9 cellular contexts compared by ENCODE assay signal in the genomic region with DNA sequence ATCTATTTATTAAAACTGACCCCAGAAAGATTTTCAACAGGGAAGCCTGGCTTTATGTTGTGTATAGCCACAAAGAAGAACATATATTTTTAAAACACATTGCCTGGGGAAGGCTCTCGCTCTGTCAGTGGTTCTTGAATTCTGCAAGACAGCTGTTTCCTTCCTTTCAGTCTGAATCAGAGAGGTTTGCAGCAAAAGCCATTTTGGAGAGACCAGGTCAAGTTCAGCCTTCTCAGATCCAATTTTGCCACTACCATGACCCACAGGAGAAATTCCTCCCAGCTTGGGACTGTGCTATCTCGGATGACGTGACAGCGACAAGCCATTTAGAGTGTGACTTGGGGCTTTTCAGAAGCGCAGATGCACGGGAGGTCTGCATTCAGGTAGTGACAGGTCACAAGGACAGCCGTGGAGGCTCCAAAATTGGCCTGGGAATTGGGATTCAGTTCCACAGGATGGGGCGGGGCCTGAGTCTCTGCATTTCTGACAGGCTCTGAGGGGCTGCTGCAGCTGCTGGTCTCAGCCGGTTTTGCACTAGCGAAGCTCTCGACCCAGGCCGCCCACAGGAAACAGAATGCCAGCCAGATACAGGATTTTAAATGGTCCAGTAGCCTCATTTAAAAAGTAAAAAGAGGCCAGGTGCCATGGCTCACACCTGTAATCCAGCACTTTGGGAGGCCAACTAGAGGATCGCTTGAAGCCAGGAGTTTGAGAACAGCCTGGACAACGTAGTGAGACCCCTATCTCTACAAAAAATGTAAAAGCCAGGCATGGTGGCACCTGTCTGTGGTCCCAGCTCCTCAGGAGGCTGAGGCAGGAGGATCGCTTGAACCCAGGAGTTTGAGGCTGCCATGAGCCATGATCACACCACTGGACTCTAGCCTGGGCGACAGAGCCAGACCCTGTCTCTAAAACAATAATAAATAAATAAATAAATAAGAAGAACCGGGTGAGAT.
DNase-seq lines count a peak whose midpoint lies in the region; ATAC-seq, FAIRE-seq and TF ChIP-seq lines count a peak whose summit lies in the region.
"Had no signal": no experiment of that assay in that cellular context is flagged by ENCODE, and none has a peak within 500 bp of the region (broad histone marks: within the 10 kb centered on the region; RNA-seq: fewer than 3 reads in every experiment).

No MANE protein-coding gene starts in this region.

- H3K79me2 ChIP-seq in HepG2 (ENCODE audit: insufficient read depth, low read length), result no peaks in the 10 kb centered on the region

- POLR2A ChIA-PET in HepG2 (lab: Yijun Ruan, JAX), result interaction anchor here (1.0 to 3.9 kb wide), 6 partner anchors 13 to 304 kb away, joined by 3 to 100 read pairs (median 8); partner anchors contain the start of gene GSE1

- TF ChIP-seq POLR2A in Peyer's patch (IDR thresholded peaks at IDR 0.05) (no peak), HepG2 (IDR thresholded peaks at IDR 0.05; ENCODE audit: insufficient read depth in 1 of 2, low read depth in 2 of 2, low read length in 2 of 2) (no peak)

- H3K9me3 ChIP-seq in cardiac muscle cell (ENCODE audit: low read depth) (no peaks in the 10 kb centered on the region), Peyer's patch (no peaks in the 10 kb centered on the region), HepG2 (ENCODE audit: low read length) (no peaks in the 10 kb centered on the region)

- BruUV-seq in HepG2 (replicated peaks; lab: Mats Ljungman, UMichigan), result no TSS peak

- H3K4me1 ChIP-seq in cardiac muscle cell (ENCODE audit: low read depth) (peaks cover 73% of the 10 kb centered on the region), Peyer's patch (peaks cover 0 to 46% (median 27%) of the 10 kb centered on the region in 4 donors), HepG2 (ENCODE audit: insufficient read depth, low read length) (peaks cover 82% of the 10 kb centered on the region)

- CTCF ChIA-PET in HepG2 (lab: Yijun Ruan, JAX; ENCODE audit: low intra/inter-chr PET ratio, low total read pairs), result no interaction called here

- H2AFZ ChIP-seq in HepG2 (ENCODE audit: low read length), result no peak overlapping the region

- in situ Hi-C loops in HepG2 (cut with HindIII; ENCODE audit: extremely low pct_ligation_motif_present, low pct_unique_long_range_greater_than_20kb), result no loop called here

- H4K20me1 ChIP-seq in HepG2 (ENCODE audit: insufficient read depth, low read length), result peaks cover 17% of the 10 kb centered on the region; the same call in 1 of the 2 replicates

- no peak for TF ChIP-seq RAD21 in HepG2 (CRISPR knock-in tag; IDR thresholded peaks at IDR 0.05)

- TF ChIP-seq CTCF in cardiac muscle cell (IDR thresholded peaks at IDR 0.05; ENCODE audit: low read depth, low read length), result no peak
- TF ChIP-seq CTCF in Peyer's patch (IDR thresholded peaks at IDR 0.05), result no peak
- no peak for TF ChIP-seq CTCF in HepG2 (CRISPR knock-in tag; IDR thresholded peaks at IDR 0.05)

- intact Hi-C loops in Right ventricle myocardium inferior (cut with DNase I) (loop anchor here (5.0 kb wide), 1 partner anchor 303 kb away; the partner anchor contains the start of gene GSE1), HepG2 (cut with micrococcal nuclease; ENCODE audit: unreplicated experiment) (no loop called here)

- no peak overlapping the region for H3K9ac ChIP-seq in HepG2 (ENCODE audit: insufficient read depth, low read depth, low read length)

- ATAC-seq in Right ventricle myocardium inferior (no peak), HepG2 (no peak), GM21528 (IDR thresholded peaks at IDR 0.05; ENCODE audit: low FRiP score, unreplicated experiment) (no peak)

- H3K27ac ChIP-seq in cardiac muscle cell (peak overlapping the region; percentile 93), Peyer's patch (peak overlapping the region in 3 of 4 donors; percentile 35 to 88 (median 75)), HepG2 (ENCODE audit: extremely low read length, insufficient read depth, low read length) (no peak overlapping the region), temporal lobe (ENCODE audit: low read depth, low read length) (peak overlapping the region; percentile 97)

- DNase-seq in cardiac muscle cell (ENCODE audit: low read depth in 1 of 2, low spot score in 1 of 2), result no peak
- DNase-seq in Right ventricle myocardium inferior (ENCODE audit: missing footprints), result no peak
- DNase-seq in Peyer's patch, result peak in 2 of 3 donors; percentile 62 to 74
- DNase-seq in HepG2 (ENCODE audit: low spot score), result no peak
- DNase-seq in activated gamma-delta T cell treated with Interleukin-2 at 50 U/mL for 16 hours, result no peak
- DNase-seq in COR-L47 (lab: John Stamatoyannopoulos, UW), result no peak
- DNase-seq: NCI-H146 had no signal

- no peaks in the 10 kb centered on the region for H3K27me3 ChIP-seq in cardiac muscle cell
- H3K27me3 ChIP-seq in Peyer's patch, result no peaks in the 10 kb centered on the region
- peaks cover 7 to 18% of the 10 kb centered on the region in 2 experiments; a peak in 2 of 5 replicates for H3K27me3 ChIP-seq in HepG2 (ENCODE audit: control insufficient read depth in 1 of 2, insufficient read depth in 2 of 2, low read length in 2 of 2)

- FAIRE-seq in HepG2 (lab: Jason Lieb, UNC), result no peak

- WGBS in HepG2 (ENCODE audit: low lambda C conversion rate), result 92% methylated on average over 17 of the region's 17 CpGs

- no peaks in the 10 kb centered on the region for H3K36me3 ChIP-seq in cardiac muscle cell
- H3K36me3 ChIP-seq in Peyer's patch, result no peaks in the 10 kb centered on the region
- no peaks in the 10 kb centered on the region for H3K36me3 ChIP-seq in HepG2 (replicated peaks in 1 of 2; ENCODE audit: control insufficient read depth in 1 of 2, insufficient read depth in 2 of 2, low read length in 2 of 2)

- TF ChIP-seq EP300 in HepG2 (IDR thresholded peaks at IDR 0.05; ENCODE audit: low read depth in 2 of 2, low read length in 2 of 2) (no peak), HepG2 (CRISPR knock-in tag; IDR thresholded peaks at IDR 0.05; ENCODE audit: borderline replicate concordance) (no peak)

- H3K4me3 ChIP-seq in cardiac muscle cell (no peak overlapping the region), Peyer's patch (peak overlapping the region in 1 of 4 donors; percentile 37), HepG2 (replicated peaks in 1 of 3; ENCODE audit: insufficient read depth in 1 of 3, low read depth in 2 of 3, low read length in 3 of 3) (no peak overlapping the region)

- H3K4me2 ChIP-seq in HepG2 (ENCODE audit: low read depth, low read length), result peak overlapping the region; percentile 76; the same call in 1 of the 2 replicates

TF ChIP-seq in HepG2, 621 proteins besides CTCF, POLR2A, EP300 and RAD21:
- TF ChIP-seq MAFK (conservative IDR thresholded peaks at IDR 0.05 in 1 of 2, IDR thresholded peaks at IDR 0.05 in 1 of 2; ENCODE audit: low read length in 2 of 2), result no peak
- no peak for TF ChIP-seq ZNF557 (CRISPR knock-in tag; IDR thresholded peaks at IDR 0.05)
- TF ChIP-seq, protein P1, sequence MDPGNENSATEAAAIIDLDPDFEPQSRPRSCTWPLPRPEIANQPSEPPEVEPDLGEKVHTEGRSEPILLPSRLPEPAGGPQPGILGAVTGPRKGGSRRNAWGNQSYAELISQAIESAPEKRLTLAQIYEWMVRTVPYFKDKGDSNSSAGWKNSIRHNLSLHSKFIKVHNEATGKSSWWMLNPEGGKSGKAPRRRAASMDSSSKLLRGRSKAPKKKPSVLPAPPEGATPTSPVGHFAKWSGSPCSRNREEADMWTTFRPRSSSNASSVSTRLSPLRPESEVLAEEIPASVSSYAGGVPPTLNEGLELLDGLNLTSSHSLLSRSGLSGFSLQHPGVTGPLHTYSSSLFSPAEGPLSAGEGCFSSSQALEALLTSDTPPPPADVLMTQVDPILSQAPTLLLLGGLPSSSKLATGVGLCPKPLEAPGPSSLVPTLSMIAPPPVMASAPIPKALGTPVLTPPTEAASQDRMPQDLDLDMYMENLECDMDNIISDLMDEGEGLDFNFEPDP (CRISPR knock-in tag; conservative IDR thresholded peaks at IDR 0.05), result 0 out of 2 replicates have a peak, but pooled peaks have one; percentile 26
- no peak for TF ChIP-seq ZNF333 (CRISPR knock-in tag; IDR thresholded peaks at IDR 0.05; ENCODE audit: borderline replicate concordance)
- no peak for TF ChIP-seq TEAD3 (CRISPR knock-in tag; optimal IDR thresholded peaks at IDR 0.05; ENCODE audit: borderline replicate concordance)
- no peak for TF ChIP-seq IKZF1 (IDR thresholded peaks at IDR 0.05)
- TF ChIP-seq MED1 (CRISPR knock-in tag; IDR thresholded peaks at IDR 0.05), result no peak
- TF ChIP-seq ZFP37 (CRISPR knock-in tag; IDR thresholded peaks at IDR 0.05; ENCODE audit: borderline replicate concordance), result no peak
- TF ChIP-seq RELA (CRISPR knock-in tag; IDR thresholded peaks at IDR 0.05), result no peak
- TF ChIP-seq TCF7 (IDR thresholded peaks at IDR 0.05; ENCODE audit: low read depth), result no peak
- TF ChIP-seq ZNF121 (CRISPR knock-in tag; IDR thresholded peaks at IDR 0.05), result peak; percentile 80; the same call in 1 of the 2 replicates
- TF ChIP-seq MAX (IDR thresholded peaks at IDR 0.05), result 0 out of 2 replicates have a peak, but pooled peaks have one; percentile 3
- no peak for TF ChIP-seq U2AF1 (optimal IDR thresholded peaks at IDR 0.05; ENCODE audit: low read depth, low read length)
- TF ChIP-seq PPARG (CRISPR knock-in tag; conservative IDR thresholded peaks at IDR 0.05), result no peak

Comparison
In these comparisons a context has a peak if more than half of its experiments do, and no peak if none do; other contexts are left out.
1. DNase-seq: peak in Peyer's patch (2 of 3); none in cardiac muscle cell (0 of 2), Right ventricle myocardium inferior (single experiment), HepG2 (single experiment), activated gamma-delta T cell treated with Interleukin-2 at 50 U/mL for 16 hours (single experiment) and COR-L47 (single experiment).